Comparison of ENCODE assay signal across 21 cellular contexts in genomic region chr5:34045996-34046395, GRCh38. TPM values are rescaled to one million over a fixed set of nuclear protein-coding genes. Genes with fewer than 3 reads are reported as not detected.
DNase-seq lines count a peak whose midpoint lies in the region; ATAC-seq, FAIRE-seq and TF ChIP-seq lines count a peak whose summit lies in the region.
"Had no signal": no experiment of that assay in that cellular context is flagged by ENCODE, and none has a peak within 500 bp of the region (broad histone marks: within the 10 kb centered on the region; RNA-seq: fewer than 3 reads in every experiment).

No MANE protein-coding gene starts in this region.

- BruUV-seq in HepG2 (replicated peaks; lab: Mats Ljungman, UMichigan), result no TSS peak

- H3K79me2 ChIP-seq in HepG2 (ENCODE audit: insufficient read depth, low read length), result no peaks in the 10 kb centered on the region

- peaks cover 9% of the 10 kb centered on the region for H3K36me3 Mint-ChIP-seq in activated CD4-positive, alpha-beta memory T cell treated with anti-CD3 and anti-CD28 coated beads for 36 hours

- no peak for TF ChIP-seq EP300 in HepG2 (IDR thresholded peaks at IDR 0.05; ENCODE audit: low read depth in 2 of 2, low read length in 2 of 2)
- TF ChIP-seq EP300 in HepG2 (CRISPR knock-in tag; IDR thresholded peaks at IDR 0.05; ENCODE audit: borderline replicate concordance), result no peak

- H3K4me2 ChIP-seq in HepG2 (ENCODE audit: low read depth, low read length), result no peak overlapping the region

- H3K27me3 Mint-ChIP-seq in activated CD4-positive, alpha-beta memory T cell treated with anti-CD3 and anti-CD28 coated beads for 36 hours, result no peaks in the 10 kb centered on the region
- H3K27me3 Mint-ChIP-seq: activated naive CD8-positive, alpha-beta T cell treated with anti-CD3 and anti-CD28 coated beads, Interleukin-2, amount 10 ng/mL, durations not matched to agents 7 days and 5 days; stimulated activated naive CD8-positive, alpha-beta T cell treated with anti-CD3 and anti-CD28 coated beads, Interleukin-15, amount 100 ng/mL, for 72 hours had no signal

- H3K9ac ChIP-seq in HepG2 (ENCODE audit: insufficient read depth, low read depth, low read length), result no peak overlapping the region

- FAIRE-seq in HepG2 (lab: Jason Lieb, UNC) (no peak), GM19239 (lab: Jason Lieb, UNC) (no peak)
- FAIRE-seq: HTR-8/SVneo, urothelium cell line had no signal

- H3K4me3 Mint-ChIP-seq in activated CD4-positive, alpha-beta memory T cell treated with anti-CD3 and anti-CD28 coated beads for 36 hours, result no peak overlapping the region
- H3K4me3 Mint-ChIP-seq: activated naive CD8-positive, alpha-beta T cell treated with anti-CD3 and anti-CD28 coated beads, Interleukin-2, amount 10 ng/mL, durations not matched to agents 7 days and 5 days; activated T-cell treated with anti-CD3 and anti-CD28 coated beads, Interleukin-2, amount 50 U/mL, for 4 hours; stimulated activated naive CD8-positive, alpha-beta T cell treated with anti-CD3 and anti-CD28 coated beads, Interleukin-15, amount 100 ng/mL, for 72 hours had no signal

- POLR2A ChIA-PET in HepG2 (lab: Yijun Ruan, JAX), result interaction anchor here (1.4 kb wide), 1 partner anchor 10 kb away, joined by 8 read pairs; no protein-coding TSS in a partner anchor
- POLR2A ChIA-PET in activated CD4-positive, alpha-beta memory T cell treated with anti-CD3 and anti-CD28 coated beads for 36 hours (lab: Charles Lee), result no interaction called here

- peak; percentile 59; the same call in 1 of the 3 replicates for ATAC-seq in HepG2
- ATAC-seq in HG03439 (IDR thresholded peaks at IDR 0.05; ENCODE audit: unreplicated experiment), result no peak
- ATAC-seq: activated T-cell treated with anti-CD3 and anti-CD28 coated beads, Interleukin-2, amount 50 U/mL, for 4 hours; SK-N-SH treated with all-trans-retinoic acid at 6 μM for 48 hours; stimulated activated naive CD8-positive, alpha-beta T cell treated with anti-CD3 and anti-CD28 coated beads, Interleukin-15, amount 100 ng/mL, for 72 hours had no signal

- H2AFZ ChIP-seq in HepG2 (ENCODE audit: low read length), result no peak overlapping the region

- in situ Hi-C loops in HepG2 (cut with HindIII; ENCODE audit: extremely low pct_ligation_motif_present, low pct_unique_long_range_greater_than_20kb), result no loop called here

- H4K20me1 ChIP-seq in HepG2 (ENCODE audit: insufficient read depth, low read length), result no peaks in the 10 kb centered on the region

- H3K36me3 ChIP-seq in HepG2 (replicated peaks in 1 of 2; ENCODE audit: control insufficient read depth in 1 of 2, insufficient read depth in 2 of 2, low read length in 2 of 2), result no peaks in the 10 kb centered on the region
- H3K36me3 ChIP-seq: MG63 had no signal

- no peak for TF ChIP-seq POLR2A in HepG2 (IDR thresholded peaks at IDR 0.05; ENCODE audit: insufficient read depth in 1 of 2, low read depth in 2 of 2, low read length in 2 of 2)

- no peaks in the 10 kb centered on the region for H3K9me3 Mint-ChIP-seq in activated CD4-positive, alpha-beta memory T cell treated with anti-CD3 and anti-CD28 coated beads for 36 hours
- H3K9me3 Mint-ChIP-seq: activated naive CD8-positive, alpha-beta T cell treated with anti-CD3 and anti-CD28 coated beads, Interleukin-2, amount 10 ng/mL, durations not matched to agents 7 days and 5 days; activated T-cell treated with anti-CD3 and anti-CD28 coated beads, Interleukin-2, amount 50 U/mL, for 4 hours; stimulated activated naive CD8-positive, alpha-beta T cell treated with anti-CD3 and anti-CD28 coated beads, Interleukin-15, amount 100 ng/mL, for 72 hours had no signal

- H3K4me3 ChIP-seq in HepG2 (replicated peaks in 1 of 3; ENCODE audit: insufficient read depth in 1 of 3, low read depth in 2 of 3, low read length in 3 of 3), result no peak overlapping the region
- H3K4me3 ChIP-seq: MG63 had no signal

- CTCF ChIA-PET in HepG2 (lab: Yijun Ruan, JAX; ENCODE audit: low intra/inter-chr PET ratio, low total read pairs), result no interaction called here
- CTCF ChIA-PET in activated CD4-positive, alpha-beta memory T cell treated with anti-CD3 and anti-CD28 coated beads for 36 hours (lab: Charles Lee), result no interaction called here

- H3K27me3 ChIP-seq in HepG2 (ENCODE audit: control insufficient read depth in 1 of 2, insufficient read depth in 2 of 2, low read length in 2 of 2), result no peaks in the 10 kb centered on the region
- H3K27me3 ChIP-seq: MG63 had no signal

- DNase-seq in AG08396 (ENCODE audit: low spot score), result peak; percentile 34
- peak; percentile 75 for DNase-seq in LHCN-M2 (ENCODE audit: low read depth)
- peak; percentile 63 for DNase-seq in epithelial cell of prostate (ENCODE audit: low read depth, low spot score)
- DNase-seq in HepG2 (ENCODE audit: low spot score), result peak; percentile 38
- no peak for DNase-seq in SW 1271 (lab: John Stamatoyannopoulos, UW)
- DNase-seq in activated CD4-positive, alpha-beta memory T cell treated with anti-CD3 and anti-CD28 coated beads for 36 hours, result no peak
- no peak for DNase-seq in GM19239 (ENCODE audit: insufficient read length, low spot score)
- DNase-seq: activated CD4-positive, alpha-beta T cell treated with anti-CD3 and anti-CD28 coated beads, Interleukin-2, amount 50 U/mL, for 1 hour; activated naive CD8-positive, alpha-beta T cell treated with anti-CD3 and anti-CD28 coated beads, Interleukin-2, amount 10 ng/mL, durations not matched to agents 7 days and 5 days; activated T-cell treated with anti-CD3 and anti-CD28 coated beads, Interleukin-2, amount 50 U/mL, for 4 hours; GOT3; hippocampal formation; MG63; NCI-H1694 treated with DMSO at 0.1 percent for 48 hours; NCI-H524; stimulated activated CD4-positive, alpha-beta T cell treated with anti-CD3 and anti-CD28 coated beads, Interleukin-12 subunit alpha, Interleukin-12 subunit beta, amount 100 ng/mL, for 4 hours; stimulated activated naive CD8-positive, alpha-beta T cell treated with anti-CD3 and anti-CD28 coated beads, Interleukin-15, amount 100 ng/mL, for 72 hours had no signal

- TF ChIP-seq RAD21 in HepG2 (CRISPR knock-in tag; IDR thresholded peaks at IDR 0.05), result no peak

- H3K4me1 Mint-ChIP-seq in activated CD4-positive, alpha-beta memory T cell treated with anti-CD3 and anti-CD28 coated beads for 36 hours (ENCODE audit: low read depth), result no peaks in the 10 kb centered on the region
- H3K4me1 Mint-ChIP-seq: stimulated activated naive CD8-positive, alpha-beta T cell treated with anti-CD3 and anti-CD28 coated beads, Interleukin-15, amount 100 ng/mL, for 72 hours had no signal

- intact Hi-C loops in HepG2 (cut with micrococcal nuclease; ENCODE audit: unreplicated experiment), result no loop called here
- intact Hi-C loops in activated CD4-positive, alpha-beta memory T cell treated with anti-CD3 and anti-CD28 coated beads for 36 hours (cut with micrococcal nuclease), result no loop called here

- no peak overlapping the region for H3K27ac Mint-ChIP-seq in activated CD4-positive, alpha-beta memory T cell treated with anti-CD3 and anti-CD28 coated beads for 36 hours
- H3K27ac Mint-ChIP-seq: activated naive CD8-positive, alpha-beta T cell treated with anti-CD3 and anti-CD28 coated beads, Interleukin-2, amount 10 ng/mL, durations not matched to agents 7 days and 5 days; stimulated activated naive CD8-positive, alpha-beta T cell treated with anti-CD3 and anti-CD28 coated beads, Interleukin-15, amount 100 ng/mL, for 72 hours had no signal

- no peaks in the 10 kb centered on the region for H3K9me3 ChIP-seq in HepG2 (ENCODE audit: low read length)
- H3K9me3 ChIP-seq: MG63 had no signal

- TF ChIP-seq CTCF in HepG2 (CRISPR knock-in tag; IDR thresholded peaks at IDR 0.05), result no peak

- peak overlapping the region; percentile 28 for H3K27ac ChIP-seq in epithelial cell of prostate
- H3K27ac ChIP-seq in HepG2 (ENCODE audit: extremely low read length, insufficient read depth, low read length), result no peak overlapping the region

- H3K4me1 ChIP-seq in HepG2 (ENCODE audit: insufficient read depth, low read length), result peaks cover 9% of the 10 kb centered on the region

RNA-seq across cellular contexts. Expression of gene C1QTNF3, which starts 3.0 kb away (rescaled TPM):
- total RNA-seq in LHCN-M2 (2014; rRNA removed) (0.32 and 0.40 TPM in 2 replicates), HepG2 (2016; rRNA removed; fragmentation: Illumina TruSeq; extraction: Trizol) (1.8 and 3.3 TPM in 2 replicates)
- 0.35 TPM for polyA plus RNA-seq in LHCN-M2 (2012)
- total RNA-seq in HepG2 (2016; cell fraction: cytosol; rRNA removed; fragmentation: Illumina TruSeq; extraction: Trizol; ENCODE audit: low read depth), result 0.61 and 0.79 TPM in 2 replicates
- total RNA-seq in HepG2 (2016; cell fraction: insoluble cytoplasmic fraction; rRNA removed; fragmentation: Illumina TruSeq; extraction: Trizol), result 1.5 and 3.2 TPM in 2 replicates
- 1.5 and 1.9 TPM in 2 replicates for total RNA-seq in HepG2 (2016; cell fraction: membrane; rRNA removed; fragmentation: Illumina TruSeq; extraction: Trizol)
- 8.0 and 8.4 TPM in 2 replicates for total RNA-seq in HepG2 (2016; cell fraction: nucleus; rRNA removed; fragmentation: Illumina TruSeq; extraction: Trizol)
- polyA plus RNA-seq in HepG2 (2011; rRNA removed), result 9.1 and 10.8 TPM in 2 replicates
- polyA plus RNA-seq in HepG2 (2011; cell fraction: cytosol; rRNA removed), result 1.9 and 3.1 TPM in 2 replicates
- 21.6 and 21.8 TPM in 2 replicates for polyA plus RNA-seq in HepG2 (2011; cell fraction: nucleus; rRNA removed)
- 4.9 and 5.2 TPM in 2 replicates for polyA plus RNA-seq in HepG2 (2012)
- polyA plus RNA-seq in HepG2 (2016; cell fraction: cytosol; fragmentation: Illumina TruSeq; extraction: Trizol; ENCODE audit: low read depth), result 0.72 and 0.79 TPM in 2 replicates
- 2.0 and 3.0 TPM in 2 replicates for polyA plus RNA-seq in HepG2 (2016; cell fraction: insoluble cytoplasmic fraction; fragmentation: Illumina TruSeq; extraction: Trizol; ENCODE audit: low read depth)
- polyA plus RNA-seq in HepG2 (2016; cell fraction: membrane; fragmentation: Illumina TruSeq; extraction: Trizol; ENCODE audit: low read depth), result 1.2 and 1.8 TPM in 2 replicates
- polyA plus RNA-seq in HepG2 (2016; cell fraction: nucleus; fragmentation: Illumina TruSeq; extraction: Trizol; ENCODE audit: insufficient read depth, low read depth), result 23.2 and 24.2 TPM in 2 replicates
- polyA minus RNA-seq in HepG2 (2011; rRNA and poly(A)+ RNA removed; ENCODE audit: low replicate concordance), result 2.5 and 3.3 TPM in 2 replicates
- 0.59 TPM in 1 of 2 replicates, not detected in the other for polyA minus RNA-seq in HepG2 (2011; cell fraction: cytosol; rRNA and poly(A)+ RNA removed)
- 29.5 and 30.0 TPM in 2 replicates for polyA minus RNA-seq in HepG2 (2011; cell fraction: nucleus; rRNA and poly(A)+ RNA removed)
- 1 to 10 TPM; 2.5 to 2.6 TPM for total RNA-seq in activated CD4-positive, alpha-beta memory T cell treated with anti-CD3 and anti-CD28 coated beads for 36 hours

RNA-seq across cellular contexts. Expression of gene AMACR, which starts 38.1 kb away (rescaled TPM):
- 18.3 and 21.0 TPM in 2 replicates for total RNA-seq in LHCN-M2 (2014; rRNA removed)
- 11.1 TPM for polyA plus RNA-seq in LHCN-M2 (2012)
- total RNA-seq in HepG2 (2016; rRNA removed; fragmentation: Illumina TruSeq; extraction: Trizol), result 19.7 and 27.7 TPM in 2 replicates
- total RNA-seq in HepG2 (2016; cell fraction: cytosol; rRNA removed; fragmentation: Illumina TruSeq; extraction: Trizol; ENCODE audit: low read depth), result 1.8 and 2.6 TPM in 2 replicates
- total RNA-seq in HepG2 (2016; cell fraction: insoluble cytoplasmic fraction; rRNA removed; fragmentation: Illumina TruSeq; extraction: Trizol), result 20.6 and 25.9 TPM in 2 replicates
- 4.3 and 5.1 TPM in 2 replicates for total RNA-seq in HepG2 (2016; cell fraction: membrane; rRNA removed; fragmentation: Illumina TruSeq; extraction: Trizol)
- total RNA-seq in HepG2 (2016; cell fraction: nucleus; rRNA removed; fragmentation: Illumina TruSeq; extraction: Trizol), result 11.1 and 14.0 TPM in 2 replicates
- 8.9 and 12.8 TPM in 2 replicates for polyA plus RNA-seq in HepG2 (2011; rRNA removed)
- polyA plus RNA-seq in HepG2 (2011; cell fraction: cytosol; rRNA removed), result 10.2 and 15.5 TPM in 2 replicates
- polyA plus RNA-seq in HepG2 (2011; cell fraction: nucleus; rRNA removed), result 8.4 and 8.6 TPM in 2 replicates
- 18.2 and 29.1 TPM in 2 replicates for polyA plus RNA-seq in HepG2 (2012)
- polyA plus RNA-seq in HepG2 (2016; cell fraction: cytosol; fragmentation: Illumina TruSeq; extraction: Trizol; ENCODE audit: low read depth), result 1.9 and 2.0 TPM in 2 replicates
- polyA plus RNA-seq in HepG2 (2016; cell fraction: insoluble cytoplasmic fraction; fragmentation: Illumina TruSeq; extraction: Trizol; ENCODE audit: low read depth), result 26.5 and 27.8 TPM in 2 replicates
- 3.6 and 3.9 TPM in 2 replicates for polyA plus RNA-seq in HepG2 (2016; cell fraction: membrane; fragmentation: Illumina TruSeq; extraction: Trizol; ENCODE audit: low read depth)
- polyA plus RNA-seq in HepG2 (2016; cell fraction: nucleus; fragmentation: Illumina TruSeq; extraction: Trizol; ENCODE audit: insufficient read depth, low read depth), result 12.7 and 13.2 TPM in 2 replicates
- polyA minus RNA-seq in HepG2 (2011; rRNA and poly(A)+ RNA removed; ENCODE audit: low replicate concordance), result 5.4 and 8.6 TPM in 2 replicates
- polyA minus RNA-seq in HepG2 (2011; cell fraction: cytosol; rRNA and poly(A)+ RNA removed), result 10.2 and 11.8 TPM in 2 replicates
- polyA minus RNA-seq in HepG2 (2011; cell fraction: nucleus; rRNA and poly(A)+ RNA removed), result 12.7 and 13.4 TPM in 2 replicates
- 10 to 100 TPM; 11.5 TPM for total RNA-seq in activated CD4-positive, alpha-beta memory T cell treated with anti-CD3 and anti-CD28 coated beads for 36 hours

Comparison
In these comparisons a context has a peak if more than half of its experiments do, and no peak if none do; other contexts are left out.
1. DNase-seq: peak in AG08396 (single experiment), LHCN-M2 (single experiment), epithelial cell of prostate (single experiment) and HepG2 (single experiment); none in SW 1271 (0 of 2), activated CD4-positive, alpha-beta memory T cell treated with anti-CD3 and anti-CD28 coated beads for 36 hours (single experiment) and GM19239 (single experiment).